ENCODE assay signal across 21 cellular contexts in the genomic region with DNA sequence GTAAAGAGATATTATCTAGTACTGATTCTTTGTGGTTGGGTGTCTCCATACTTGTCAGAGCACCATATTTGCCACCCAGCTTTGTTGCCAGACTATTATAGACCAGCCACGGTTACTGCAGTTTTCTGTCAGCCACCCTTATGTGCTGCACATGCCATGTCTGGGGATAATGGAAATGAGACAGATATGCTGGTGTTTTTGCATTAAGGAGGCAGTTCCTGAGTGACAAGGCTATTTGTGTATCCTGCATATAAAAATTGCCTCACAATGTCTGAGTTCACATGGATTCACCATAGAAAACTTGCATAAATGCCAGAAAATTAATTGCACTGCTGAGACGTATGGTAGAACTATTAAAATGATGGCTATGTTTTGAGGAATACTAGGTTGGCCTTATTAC. TPM values are rescaled to one million over a fixed set of nuclear protein-coding genes. Genes with fewer than 3 reads are reported as not detected.
"Had no signal": no experiment of that assay in that cellular context is flagged by ENCODE, and none has a peak within 500 bp of the region (broad histone marks: within the 10 kb centered on the region; RNA-seq: fewer than 3 reads in every experiment).

No MANE protein-coding gene starts in this region.

- H3K27ac ChIP-seq: SJSA1 had no signal

- ATAC-seq: T-cell had no signal

- H3K9me3 ChIP-seq: SJSA1, SK-N-SH had no signal

- H3K9ac ChIP-seq: SK-N-SH had no signal

- DNase-seq: KBM-7, MV-4-11, NCI-H1048, NCI-H1105 treated with DMSO at 0.1 percent for 48 hours, NCI-H1417 treated with DMSO at 0.1 percent for 48 hours, NCI-H146, NCI-H1694 treated with DMSO at 0.1 percent for 48 hours, NCI-H2029, NCI-H2081 treated with DMSO at 0.1 percent for 48 hours, NCI-H2171 treated with DMSO at 0.1 percent for 48 hours, NCI-H345, NCI-H524, NCI-H526 treated with DMSO at 0.1 percent for 48 hours, NCI-H774, Right ventricle myocardium superior, RPMI8226, SIG-M5, SK-N-SH, SW 1271, T-cell had no signal

- H3K4me3 ChIP-seq: SJSA1 had no signal

- H3K36me3 ChIP-seq: SJSA1 had no signal

RNA-seq across cellular contexts. Expression of a gene that starts 51.8 kb away (rescaled TPM):
- total RNA-seq: SJSA1 had no signal
